ENCODE assay signal across 23 cellular contexts in genomic region chr16:49485663-49486062, GRCh38.
DNase-seq lines count a peak whose midpoint lies in the region; TF ChIP-seq lines count a peak whose summit lies in the region.
"Had no signal": no experiment of that assay in that cellular context is flagged by ENCODE, and none has a peak within 500 bp of the region (broad histone marks: within the 10 kb centered on the region; RNA-seq: fewer than 3 reads in every experiment).

No MANE protein-coding gene starts in this region.

- TF ChIP-seq POLR2A in spleen (IDR thresholded peaks at IDR 0.05), result no peak

- no peaks in the 10 kb centered on the region for H3K79me2 ChIP-seq in mesendoderm (ENCODE audit: control insufficient read depth, insufficient read depth, low read length)

- no peak for TF ChIP-seq RAD21 in Ishikawa (IDR thresholded peaks at IDR 0.05; ENCODE audit: low read depth)

- H3K9me3 Mint-ChIP-seq in osteocyte (ENCODE audit: unreplicated experiment), result no peaks in the 10 kb centered on the region

- H3K4ac ChIP-seq in mesendoderm (ENCODE audit: low read depth, low read length), result no peak overlapping the region

- no peak overlapping the region for H4K8ac ChIP-seq in mesendoderm (ENCODE audit: low read depth, low read length)

- H3K79me1 ChIP-seq in mesendoderm (ENCODE audit: low read length), result no peaks in the 10 kb centered on the region

- H3K36me3 Mint-ChIP-seq in osteocyte (ENCODE audit: unreplicated experiment), result peaks cover 2% of the 10 kb centered on the region
- H3K36me3 Mint-ChIP-seq: CD8-positive, alpha-beta memory T cell had no signal

- H2BK120ac ChIP-seq in mesendoderm (ENCODE audit: low read depth, low read length), result no peak overlapping the region

- H2BK5ac ChIP-seq in mesendoderm (ENCODE audit: low read length), result no peak overlapping the region

- H3K23ac ChIP-seq in mesendoderm (ENCODE audit: low read length), result no peak overlapping the region

- H3K9me3 ChIP-seq in spleen, result no peaks in the 10 kb centered on the region
- H3K9me3 ChIP-seq: HAP-1, SK-N-SH had no signal

- H4K5ac ChIP-seq in mesendoderm (ENCODE audit: low read length), result no peak overlapping the region

- H3K4me1 ChIP-seq in mesendoderm (ENCODE audit: control insufficient read depth, low read depth, low read length) (no peaks in the 10 kb centered on the region), spleen (peaks cover 4 to 13% (median 9%) of the 10 kb centered on the region in 6 donors)
- H3K4me1 ChIP-seq: HAP-1 had no signal

- H3K4me1 Mint-ChIP-seq in osteocyte (ENCODE audit: unreplicated experiment), result no peaks in the 10 kb centered on the region

- H3K27ac ChIP-seq in mesendoderm (ENCODE audit: low read depth, low read length) (no peak overlapping the region), spleen (no peak overlapping the region)
- H3K27ac ChIP-seq: C4-2B, GM23248, RWPE1 had no signal

- H2AK5ac ChIP-seq in mesendoderm (ENCODE audit: low read length), result no peak overlapping the region

- peak; percentile 5 for DNase-seq in choroid plexus epithelial cell (ENCODE audit: low read depth)
- DNase-seq in mesendoderm, result peak; percentile 22
- DNase-seq in spleen, result peak; percentile 12
- DNase-seq in activated effector memory CD4-positive, alpha-beta T cell treated with Interleukin-2 at 50 U/mL for 16 hours, result no peak
- DNase-seq in osteocyte (ENCODE audit: extremely low spot score, unreplicated experiment), result no peak
- no peak for DNase-seq in pons (ENCODE audit: low spot score)
- DNase-seq: Calu3; CD8-positive, alpha-beta memory T cell; GF-D8; GM23248; MM.1S; NCI-H1048; NCI-H1417 treated with DMSO at 0.1 percent for 48 hours; NCI-H187; NCI-H510A; NCI-H748 treated with DMSO at 0.1 percent for 48 hours; SIG-M5; SK-N-SH had no signal

- no peak overlapping the region for H3K27ac Mint-ChIP-seq in osteocyte (ENCODE audit: unreplicated experiment)
- H3K27ac Mint-ChIP-seq: CD8-positive, alpha-beta memory T cell had no signal

- intact Hi-C loops in spleen (cut with DNase I; ENCODE audit: low total_unique reads), result no loop called here

- no peaks in the 10 kb centered on the region for H3K36me3 ChIP-seq in mesendoderm (ENCODE audit: control insufficient read depth, insufficient read depth, low read length)
- no peaks in the 10 kb centered on the region for H3K36me3 ChIP-seq in spleen
- H3K36me3 ChIP-seq: HAP-1 had no signal

- no peak overlapping the region for H3K4me3 ChIP-seq in choroid plexus epithelial cell (ENCODE audit: low read depth, low read length)
- no peak overlapping the region for H3K4me3 ChIP-seq in mesendoderm (ENCODE audit: low read length)
- no peak overlapping the region for H3K4me3 ChIP-seq in spleen
- H3K4me3 ChIP-seq: GM23248, HAP-1, K562 had no signal

- no peak overlapping the region for H2BK15ac ChIP-seq in mesendoderm (replicated peaks; ENCODE audit: low read depth)

- peaks cover 41% of the 10 kb centered on the region for H3K27me3 Mint-ChIP-seq in osteocyte (ENCODE audit: unreplicated experiment)

- no peaks in the 10 kb centered on the region for H3K27me3 ChIP-seq in mesendoderm (ENCODE audit: insufficient read depth, low read length, poor library complexity)
- peaks cover 0 to 9% (median 0%) of the 10 kb centered on the region in 7 donors for H3K27me3 ChIP-seq in spleen (replicated peaks in 1 of 7)

- H3K4me2 ChIP-seq in mesendoderm (ENCODE audit: low read length), result no peak overlapping the region
- H3K4me2 ChIP-seq: SK-N-SH had no signal

- no peak for TF ChIP-seq EP300 in Ishikawa (IDR thresholded peaks at IDR 0.05; ENCODE audit: borderline replicate concordance)

- no peak overlapping the region for H3K56ac ChIP-seq in mesendoderm (ENCODE audit: low read length)

- no peak overlapping the region for H3K4me3 Mint-ChIP-seq in osteocyte (ENCODE audit: unreplicated experiment)
- H3K4me3 Mint-ChIP-seq: CD8-positive, alpha-beta memory T cell had no signal

- no peak for TF ChIP-seq CTCF in choroid plexus epithelial cell (conservative IDR thresholded peaks at IDR 0.05; ENCODE audit: low read depth, low read length)
- TF ChIP-seq CTCF in spleen (IDR thresholded peaks at IDR 0.05 in 8 of 11, conservative IDR thresholded peaks at IDR 0.05 in 3 of 11), result no peak
- no peak for TF ChIP-seq CTCF in osteocyte (IDR thresholded peaks at IDR 0.05)

- no peak overlapping the region for H3K18ac ChIP-seq in mesendoderm (ENCODE audit: low read length)

- no peak overlapping the region for H3K9ac ChIP-seq in mesendoderm (ENCODE audit: low read length)
- H3K9ac ChIP-seq: GM23248, SK-N-SH had no signal

TF ChIP-seq in Ishikawa, 13 proteins besides CTCF, POLR2A, EP300 and RAD21:
- 0 out of 2 replicates have a peak, but pooled peaks have one; percentile 47 for TF ChIP-seq USF1 (IDR thresholded peaks at IDR 0.05)
- TF ChIP-seq TCF12 (IDR thresholded peaks at IDR 0.05; ENCODE audit: low read depth), result no peak

Comparison
In these comparisons a context has a peak if more than half of its experiments do, and no peak if none do; other contexts are left out.
1. DNase-seq: peak in choroid plexus epithelial cell (single experiment), mesendoderm (single experiment) and spleen (single experiment); none in activated effector memory CD4-positive, alpha-beta T cell treated with Interleukin-2 at 50 U/mL for 16 hours (single experiment), osteocyte (single experiment) and pons (single experiment).